In the genomic region with DNA sequence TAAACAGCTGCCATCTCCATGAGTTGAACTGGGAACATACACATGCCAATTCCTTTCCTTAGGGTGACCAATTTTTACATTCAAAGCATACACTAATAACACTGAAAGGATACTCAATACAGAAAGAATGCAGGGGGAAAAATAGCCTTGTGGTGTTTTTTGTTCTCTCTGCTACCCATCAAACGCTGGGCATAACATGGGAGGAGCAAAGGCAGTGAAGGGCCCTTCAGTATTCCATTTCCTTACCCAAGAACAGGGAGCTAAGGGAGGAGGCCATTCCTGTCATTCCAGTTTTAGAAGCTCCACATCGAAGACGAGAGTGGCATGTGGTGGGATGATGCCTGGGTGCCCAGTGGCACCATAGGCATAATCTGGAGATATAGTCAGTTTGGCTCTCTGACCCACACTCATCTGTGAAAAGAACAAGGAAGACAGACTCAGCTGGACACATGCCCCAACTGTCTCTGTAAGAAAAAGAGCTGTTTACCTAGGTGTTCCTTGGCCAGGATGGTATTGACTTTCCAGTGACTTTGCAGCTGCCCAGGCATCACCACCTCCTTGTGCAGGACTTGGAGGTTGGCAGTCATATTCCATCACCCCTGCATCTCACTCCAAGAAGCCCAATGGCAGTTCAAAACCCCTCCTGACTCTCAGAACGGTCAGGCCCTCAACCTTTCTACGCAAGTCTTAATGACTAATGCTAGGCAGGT, we compare ENCODE assay signal across 15 cellular contexts. TPM values are rescaled to one million over a fixed set of nuclear protein-coding genes. Genes with fewer than 3 reads are reported as not detected.
A peak's percentile ranks its signal among the peaks of the same experiment; 100 is the strongest.
DNase-seq lines count a peak whose midpoint lies in the region; ATAC-seq, FAIRE-seq and TF ChIP-seq lines count a peak whose summit lies in the region.
"Had no signal": no experiment of that assay in that cellular context is flagged by ENCODE, and none has a peak within 500 bp of the region (broad histone marks: within the 10 kb centered on the region; RNA-seq: fewer than 3 reads in every experiment).

No MANE protein-coding gene starts in this region.

- H3K9me3 ChIP-seq in left ventricle myocardium inferior (replicated peaks) (no peaks in the 10 kb centered on the region), mesenchymal stem cell (ENCODE audit: control insufficient read depth, low read length) (no peaks in the 10 kb centered on the region), tibial nerve (no peaks in the 10 kb centered on the region)
- H3K9me3 ChIP-seq: SK-N-SH, transverse colon had no signal

- H2BK5ac ChIP-seq in mesenchymal stem cell (ENCODE audit: low read depth, low read length, poor library complexity, severe bottlenecking), result no peak overlapping the region

- H3K27me3 ChIP-seq in left ventricle myocardium inferior (ENCODE audit: low read depth) (no peaks in the 10 kb centered on the region), mesenchymal stem cell (ENCODE audit: control insufficient read depth in 1 of 2, insufficient read depth in 1 of 2, low read length in 2 of 2) (no peaks in the 10 kb centered on the region), tibial nerve (no peaks in the 10 kb centered on the region)
- H3K27me3 ChIP-seq: transverse colon had no signal

- no peak overlapping the region for H2BK12ac ChIP-seq in mesenchymal stem cell (ENCODE audit: low read length in 2 of 2)

- whole genome bisulfite sequencing in mesenchymal stem cell, result 92% methylated on average over 3 of the region's 5 CpGs
- 65 to 77% methylated on average over 5 of the region's 5 CpGs for WGBS in tibial nerve, 2 donors

- H3K4me2 ChIP-seq in mesenchymal stem cell (ENCODE audit: low read length, poor library complexity, severe bottlenecking), result no peak overlapping the region
- H3K4me2 ChIP-seq: SK-N-SH had no signal

- H3K36me3 Mint-ChIP-seq in activated CD4-positive, alpha-beta memory T cell treated with anti-CD3 and anti-CD28 coated beads, Interleukin-2, amount 10 ng/mL, durations not matched to agents 7 days and 5 days (ENCODE audit: low read depth), result peaks cover 84% of the 10 kb centered on the region

- peaks cover 45% of the 10 kb centered on the region for H3K4me1 Mint-ChIP-seq in activated CD4-positive, alpha-beta memory T cell treated with anti-CD3 and anti-CD28 coated beads, Interleukin-2, amount 10 ng/mL, durations not matched to agents 7 days and 5 days

- peak overlapping the region in 1 of 2 experiments; percentile 32 for H3K4ac ChIP-seq in mesenchymal stem cell (ENCODE audit: low read depth in 1 of 2, low read length in 2 of 2)

- H3K14ac ChIP-seq in mesenchymal stem cell (ENCODE audit: low read length in 2 of 2), result no peak overlapping the region

- H3K9ac ChIP-seq in mesenchymal stem cell (ENCODE audit: low read length), result no peak overlapping the region
- H3K9ac ChIP-seq: SK-N-SH had no signal

- H2BK15ac ChIP-seq in mesenchymal stem cell (ENCODE audit: low read depth, poor library complexity, severe bottlenecking), result no peak overlapping the region

- peak overlapping the region in 1 of 2 experiments; percentile 64 for H3K18ac ChIP-seq in mesenchymal stem cell (ENCODE audit: low read depth in 1 of 2, low read length in 2 of 2)

- no peak overlapping the region for H2AFZ ChIP-seq in mesenchymal stem cell (ENCODE audit: low read depth, low read length)

- H4K8ac ChIP-seq in mesenchymal stem cell (ENCODE audit: low read length), result peak overlapping the region; percentile 38

- H2AK5ac ChIP-seq in mesenchymal stem cell (ENCODE audit: low read length, severe bottlenecking), result peak overlapping the region; percentile 3

- H3K4me3 Mint-ChIP-seq in activated CD4-positive, alpha-beta memory T cell treated with anti-CD3 and anti-CD28 coated beads, Interleukin-2, amount 10 ng/mL, durations not matched to agents 7 days and 5 days, result no peak overlapping the region

- peak overlapping the region; percentile 17 for H3K27ac Mint-ChIP-seq in activated CD4-positive, alpha-beta memory T cell treated with anti-CD3 and anti-CD28 coated beads, Interleukin-2, amount 10 ng/mL, durations not matched to agents 7 days and 5 days

- H3K4me1 ChIP-seq in left ventricle myocardium inferior, result peaks cover 79% of the 10 kb centered on the region
- peaks cover 17% of the 10 kb centered on the region for H3K4me1 ChIP-seq in mesenchymal stem cell (ENCODE audit: control insufficient read depth, insufficient read depth, low read depth, low read length)
- peaks cover 3 to 90% (median 41%) of the 10 kb centered on the region in 4 donors for H3K4me1 ChIP-seq in tibial nerve

- H3K27ac ChIP-seq in left ventricle myocardium inferior (replicated peaks) (peak overlapping the region; percentile 75), mesenchymal stem cell (ENCODE audit: low read length, poor library complexity, severe bottlenecking) (no peak overlapping the region), tibial nerve (peak overlapping the region in 3 of 4 donors; percentile 27 to 58 (median 36))

- CTCF ChIA-PET in activated CD4-positive, alpha-beta memory T cell treated with anti-CD3 and anti-CD28 coated beads, Interleukin-2, amount 10 ng/mL, durations not matched to agents 7 days and 5 days (lab: Charles Lee), result interaction anchor here (0.8 kb wide), 1 partner anchor 132 kb away, joined by 4 read pairs; no protein-coding TSS in a partner anchor

- TF ChIP-seq CTCF in left ventricle myocardium inferior (IDR thresholded peaks at IDR 0.05; ENCODE audit: borderline replicate concordance), result no peak
- no peak for TF ChIP-seq CTCF in tibial nerve (IDR thresholded peaks at IDR 0.05)

- H2BK120ac ChIP-seq in mesenchymal stem cell (ENCODE audit: low read depth, low read length), result no peak overlapping the region

- peak overlapping the region; percentile 54 for H4K91ac ChIP-seq in mesenchymal stem cell (ENCODE audit: low read length)

- no peak for TF ChIP-seq EP300 in tibial nerve (IDR thresholded peaks at IDR 0.05)

- H3K4me3 ChIP-seq in left ventricle myocardium inferior (no peak overlapping the region), mesenchymal stem cell (ENCODE audit: insufficient read depth in 1 of 2, low read depth in 1 of 2, low read length in 2 of 2) (no peak overlapping the region), tibial nerve (no peak overlapping the region)
- H3K4me3 ChIP-seq: transverse colon had no signal

- H3K36me3 ChIP-seq in left ventricle myocardium inferior, result peaks cover 34% of the 10 kb centered on the region
- H3K36me3 ChIP-seq in mesenchymal stem cell (ENCODE audit: control insufficient read depth in 1 of 2, insufficient read depth in 2 of 2, low read depth in 1 of 2, low read length in 2 of 2), result peaks cover 17 to 57% of the 10 kb centered on the region in 2 experiments
- H3K36me3 ChIP-seq in tibial nerve, result peaks cover 0 to 22% (median 0%) of the 10 kb centered on the region in 3 donors

- no peaks in the 10 kb centered on the region for H3K27me3 Mint-ChIP-seq in activated CD4-positive, alpha-beta memory T cell treated with anti-CD3 and anti-CD28 coated beads, Interleukin-2, amount 10 ng/mL, durations not matched to agents 7 days and 5 days

- H3K23ac ChIP-seq in mesenchymal stem cell (ENCODE audit: low read length in 2 of 2), result no peak overlapping the region

- no peak for FAIRE-seq in GM12891 (lab: Jason Lieb, UNC)
- FAIRE-seq: keratinocyte had no signal

- peaks cover 30% of the 10 kb centered on the region for H3K79me1 ChIP-seq in mesenchymal stem cell (replicated peaks; ENCODE audit: low read length, poor library complexity, severe bottlenecking)

- no peak for TF ChIP-seq POLR2A in tibial nerve (IDR thresholded peaks at IDR 0.05)
- TF ChIP-seq POLR2A in erythroblast (IDR thresholded peaks at IDR 0.05; ENCODE audit: low read length), result no peak
- no peak for TF ChIP-seq POLR2A in GM12891 (IDR thresholded peaks at IDR 0.05; ENCODE audit: low read depth, low read length)

- POLR2A ChIA-PET in activated CD4-positive, alpha-beta memory T cell treated with anti-CD3 and anti-CD28 coated beads, Interleukin-2, amount 10 ng/mL, durations not matched to agents 7 days and 5 days (lab: Charles Lee), result interaction anchor here (0.6 to 1.2 kb wide), 3 partner anchors 20 to 220 kb away, joined by 3 read pairs; no protein-coding TSS in a partner anchor

- no peak for ATAC-seq in left cardiac atrium
- ATAC-seq in HG03460 (IDR thresholded peaks at IDR 0.05; ENCODE audit: unreplicated experiment), result no peak

- no peaks in the 10 kb centered on the region for H3K9me3 Mint-ChIP-seq in activated CD4-positive, alpha-beta memory T cell treated with anti-CD3 and anti-CD28 coated beads, Interleukin-2, amount 10 ng/mL, durations not matched to agents 7 days and 5 days

- DNase-seq in left ventricle myocardium inferior (no peak), left cardiac atrium (no peak), mesenchymal stem cell (no peak), tibial nerve (ENCODE audit: low spot score in 2 of 2) (no peak), erythroblast (lab: John Stamatoyannopoulos, UW) (no peak), GM12891 (ENCODE audit: insufficient read length, low spot score) (no peak)
- DNase-seq in activated CD4-positive, alpha-beta memory T cell treated with anti-CD3 and anti-CD28 coated beads, Interleukin-2, amount 10 ng/mL, durations not matched to agents 7 days and 5 days, result no peak
- DNase-seq: amniotic stem cell, DMS153, NCI-H1930, NCI-H526 treated with DMSO at 0.1 percent for 48 hours, SK-N-SH, transverse colon had no signal

- intact Hi-C loops in left ventricle myocardium inferior (cut with micrococcal nuclease), result no loop called here
- intact Hi-C loops in left cardiac atrium (cut with DNase I), result no loop called here

TF ChIP-seq in GM12891, 5 proteins besides CTCF, POLR2A, EP300 and RAD21:
- TF ChIP-seq POU2F2 (IDR thresholded peaks at IDR 0.05; ENCODE audit: low read depth, low read length), result no peak
- TF ChIP-seq SPI1 (IDR thresholded peaks at IDR 0.05; ENCODE audit: low read depth, low read length), result no peak

RNA-seq across cellular contexts. Expression of a gene that starts 20.9 kb away (rescaled TPM):
- 124 TPM for total RNA-seq in left ventricle myocardium inferior
- total RNA-seq in left cardiac atrium, result 100 to 1,000 TPM; 154 to 214 TPM
- 100 to 1,000 TPM; 205 to 207 TPM for total RNA-seq in activated CD4-positive, alpha-beta memory T cell treated with anti-CD3 and anti-CD28 coated beads, Interleukin-2, amount 10 ng/mL, durations not matched to agents 7 days and 5 days
- 511 TPM for polyA plus RNA-seq in mesenchymal stem cell (2013, experiment 1 of 2)
- 515 TPM for polyA plus RNA-seq in mesenchymal stem cell (2013, experiment 2 of 2)
- 100 to 1,000 TPM in 3 of 4 donors, 10 to 100 TPM in 1; 92.2 to 172 (median 130) TPM for total RNA-seq in tibial nerve
- polyA plus RNA-seq in GM12891 (2012; ENCODE audit: low read depth, missing spikeins), result 221 TPM

RNA-seq across cellular contexts. Expression of a gene that starts 43.0 kb away (rescaled TPM):
- total RNA-seq in left ventricle myocardium inferior (2.2 TPM), left cardiac atrium (1 to 10 TPM; 1.4 to 4.4 TPM), tibial nerve (1 to 10 TPM; 1.9 to 4.2 (median 2.9) TPM)
- 1 to 10 TPM; 3.1 to 3.2 TPM for total RNA-seq in activated CD4-positive, alpha-beta memory T cell treated with anti-CD3 and anti-CD28 coated beads, Interleukin-2, amount 10 ng/mL, durations not matched to agents 7 days and 5 days
- polyA plus RNA-seq in mesenchymal stem cell (2013, experiment 1 of 2), result 1.6 TPM
- 1.8 TPM for polyA plus RNA-seq in mesenchymal stem cell (2013, experiment 2 of 2)
- polyA plus RNA-seq in GM12891 (2012; ENCODE audit: low read depth, missing spikeins), result 0.77 TPM
